Comparison of ENCODE assay signal across 8 cellular contexts in the genomic region with DNA sequence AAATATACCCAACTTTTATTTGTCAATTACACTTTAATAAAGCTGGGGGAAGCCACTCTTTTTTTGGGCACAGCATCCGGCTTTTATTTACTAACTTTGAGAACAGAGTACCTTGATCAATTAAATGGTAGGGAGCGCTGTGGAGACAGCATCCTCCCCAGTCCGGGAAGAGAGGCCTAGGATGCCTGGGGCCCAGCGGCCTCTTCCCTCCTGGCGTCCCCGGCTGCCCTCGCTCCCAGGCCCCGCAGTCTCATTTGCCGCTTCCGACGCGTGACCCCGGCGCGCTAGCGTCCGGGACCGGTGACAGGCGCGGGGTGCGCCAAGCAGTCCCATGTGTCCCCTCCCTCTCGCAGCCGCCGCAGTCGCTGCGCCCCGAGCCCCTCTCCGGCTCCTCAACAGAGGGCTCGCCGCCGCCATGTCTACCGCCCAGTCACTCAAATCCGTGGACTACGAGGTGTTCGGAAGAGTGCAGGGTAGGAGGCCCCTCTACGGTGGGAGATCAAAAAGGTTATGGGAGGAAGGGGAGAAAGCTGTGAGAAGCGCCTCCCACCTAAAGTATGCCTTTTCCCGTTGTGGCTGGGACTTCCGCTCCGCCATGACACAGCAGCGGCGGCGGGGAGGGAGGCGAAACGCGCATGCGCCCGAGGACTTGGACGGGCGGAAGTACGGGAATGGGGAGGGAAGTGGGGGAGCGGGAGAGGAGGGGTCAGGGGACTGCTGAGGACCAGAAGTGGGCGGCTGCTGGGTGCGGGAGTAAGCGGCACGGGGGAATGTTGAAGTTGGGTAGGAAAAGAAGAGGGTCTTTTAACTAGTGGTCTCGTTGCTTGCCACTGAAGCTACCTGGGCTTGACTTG.
DNase-seq lines count a peak whose midpoint lies in the region; ATAC-seq and TF ChIP-seq lines count a peak whose summit lies in the region.

Gene ACYP2 (plus strand): TSS at position 332 of the 854 bp plus-strand sequence.

- ATAC-seq in GM18519 (IDR thresholded peaks at IDR 0.05; ENCODE audit: low FRiP score, unreplicated experiment): peak; percentile 60
- ATAC-seq in HG03045 (IDR thresholded peaks at IDR 0.05; ENCODE audit: unreplicated experiment): peak; percentile 92

- peak within 1 kb of the TSS; percentile 85 for H3K4me3 ChIP-seq in retinal pigment epithelial cell (ENCODE audit: low read length)

- DNase-seq in 8988T (peak; percentile 79), NCI-H2081 treated with DMSO at 0.1 percent for 48 hours (lab: John Stamatoyannopoulos, UW) (peak; percentile 82), T1000 (lab: John Stamatoyannopoulos, UW) (peak; percentile 84), astrocyte of the hippocampus (ENCODE audit: low read depth, low spot score) (peak; percentile 99), hippocampal formation (lab: John Stamatoyannopoulos, UW) (peak; percentile 96), retinal pigment epithelial cell (ENCODE audit: low read depth) (peak; percentile 84)

- TF ChIP-seq CTCF in retinal pigment epithelial cell (conservative IDR thresholded peaks at IDR 0.05; ENCODE audit: low read depth, low read length): peak; percentile 39

Comparison
In these comparisons a context has a peak if more than half of its experiments do, and no peak if none do; other contexts are left out.
1. Peak in every context shown above with its lines: DNase-seq, ATAC-seq and H3K4me3 ChIP-seq.